Comparison of ENCODE assay signal across 10 cellular contexts in genomic region chr15:85499498-85499897, GRCh38.
A peak's percentile ranks its signal among the peaks of the same experiment; 100 is the strongest.
DNase-seq lines count a peak whose midpoint lies in the region; ATAC-seq and TF ChIP-seq lines count a peak whose summit lies in the region.
"Had no signal": no experiment of that assay in that cellular context is flagged by ENCODE, and none has a peak within 500 bp of the region (broad histone marks: within the 10 kb centered on the region; RNA-seq: fewer than 3 reads in every experiment).

No MANE protein-coding gene starts in this region.

- no peak overlapping the region for H2AFZ ChIP-seq in GM23338
- no peak overlapping the region for H2AFZ ChIP-seq in SU-DHL-6 (ENCODE audit: low read depth, low read length, severe bottlenecking)

- no TSS peak for BruUV-seq in A673 (replicated peaks; lab: Mats Ljungman, UMichigan)

- H3K27ac ChIP-seq in A673 (ENCODE audit: low read depth, low read length, poor library complexity, severe bottlenecking) (no peak overlapping the region), GM23338 (ENCODE audit: low read depth) (no peak overlapping the region), SU-DHL-6 (ENCODE audit: low read depth, low read length) (peak overlapping the region; percentile 25; the same call in 1 of the 2 replicates)
- H3K27ac ChIP-seq: stomach had no signal

- no peaks in the 10 kb centered on the region for H3K9me3 ChIP-seq in A673 (ENCODE audit: low read depth, low read length, poor library complexity, severe bottlenecking)
- H3K9me3 ChIP-seq in SU-DHL-6 (ENCODE audit: insufficient read depth, low read length): no peaks in the 10 kb centered on the region
- H3K9me3 ChIP-seq: stomach had no signal

- H3K27me3 ChIP-seq in A673 (replicated peaks; ENCODE audit: insufficient read depth, low read depth, low read length, poor library complexity) (no peaks in the 10 kb centered on the region), GM23338 (ENCODE audit: insufficient read depth) (no peaks in the 10 kb centered on the region), SU-DHL-6 (ENCODE audit: low read length) (no peaks in the 10 kb centered on the region), H7 (ENCODE audit: control insufficient read depth, insufficient read depth, low read length) (no peaks in the 10 kb centered on the region)
- H3K27me3 ChIP-seq: stomach had no signal

- H3K4me3 ChIP-seq in A673 (ENCODE audit: low read depth, low read length, poor library complexity, severe bottlenecking) (no peak overlapping the region), GM23338 (no peak overlapping the region; the same call in 1 of the 2 replicates), SU-DHL-6 (ENCODE audit: insufficient read depth, low read length, poor library complexity, severe bottlenecking) (no peak overlapping the region), H7 (ENCODE audit: insufficient read depth, low read depth, low read length) (no peak overlapping the region)
- H3K4me3 ChIP-seq: stomach had no signal

- no peaks in the 10 kb centered on the region for H3K9me3 Mint-ChIP-seq in GM23338

- peaks cover 80% of the 10 kb centered on the region for H3K79me2 ChIP-seq in GM23338 (replicated peaks; ENCODE audit: insufficient read depth)
- peaks cover 100% of the 10 kb centered on the region for H3K79me2 ChIP-seq in SU-DHL-6 (ENCODE audit: insufficient read depth, low read length)

- H3K27me3 Mint-ChIP-seq in GM23338 (ENCODE audit: insufficient read depth, low read depth, poor library complexity): peaks cover 5% of the 10 kb centered on the region

- ATAC-seq in GM23338 (no peak), GM18870 (IDR thresholded peaks at IDR 0.05; ENCODE audit: unreplicated experiment) (no peak)

- peaks cover 65% of the 10 kb centered on the region for H3K4me1 Mint-ChIP-seq in GM23338

- no peaks in the 10 kb centered on the region for H3K36me3 ChIP-seq in A673 (ENCODE audit: insufficient read depth, low read length, poor library complexity, severe bottlenecking)
- H3K36me3 ChIP-seq in GM23338 (ENCODE audit: insufficient read depth): no peaks in the 10 kb centered on the region
- no peaks in the 10 kb centered on the region for H3K36me3 ChIP-seq in SU-DHL-6 (ENCODE audit: low read length)
- H3K36me3 ChIP-seq in H7 (replicated peaks; ENCODE audit: control insufficient read depth, insufficient read depth, low read length): no peaks in the 10 kb centered on the region
- H3K36me3 ChIP-seq: stomach had no signal

- POLR2A ChIA-PET in A673 (lab: Charles Lee; ENCODE audit: low non-redundant PET): no interaction called here

- H3F3A ChIP-seq in GM23338 (replicated peaks; ENCODE audit: low read depth): no peaks in the 10 kb centered on the region
- H3F3A ChIP-seq in SU-DHL-6 (ENCODE audit: insufficient read depth): peaks cover 33% of the 10 kb centered on the region

- CTCF ChIA-PET in A673 (lab: Charles Lee): interaction anchor here (1.4 kb wide), 1 partner anchor 10 kb away, joined by 4 read pairs; no protein-coding TSS in a partner anchor

- peak overlapping the region; percentile 51; the same call in 1 of the 2 replicates for H3K27ac Mint-ChIP-seq in GM23338

- peak; percentile 85 for DNase-seq in A673 (ENCODE audit: low spot score)
- DNase-seq in GM23338 (ENCODE audit: low spot score): no peak
- peak; percentile 63 for DNase-seq in left kidney (ENCODE audit: low read depth, low spot score)
- no peak for DNase-seq in H7
- no peak for DNase-seq in D341Med (ENCODE audit: low spot score)
- no peak for DNase-seq in SKM-1 treated with dmso at 0.1 percent for 144 hours (lab: John Stamatoyannopoulos, UW; ENCODE audit: unreplicated experiment)
- DNase-seq: KG1, stomach had no signal

- peak overlapping the region; percentile 63; the same call in 1 of the 2 replicates for H3K4me2 ChIP-seq in GM23338
- peak overlapping the region; percentile 5 for H3K4me2 ChIP-seq in SU-DHL-6 (ENCODE audit: low read depth, low read length, poor library complexity, severe bottlenecking)

- H4K20me1 ChIP-seq in GM23338 (replicated peaks; ENCODE audit: insufficient read depth): peaks cover 16% of the 10 kb centered on the region
- no peaks in the 10 kb centered on the region for H4K20me1 ChIP-seq in SU-DHL-6 (ENCODE audit: low read depth, low read length)

- no peak overlapping the region for H3K4me3 Mint-ChIP-seq in GM23338

- H3K36me3 Mint-ChIP-seq in GM23338 (ENCODE audit: low read depth): no peaks in the 10 kb centered on the region

- H3K9ac ChIP-seq in SU-DHL-6 (ENCODE audit: low read length): no peak overlapping the region

- peaks cover 27% of the 10 kb centered on the region for H3K4me1 ChIP-seq in A673 (ENCODE audit: insufficient read depth, low read length, poor library complexity, severe bottlenecking)
- H3K4me1 ChIP-seq in GM23338 (ENCODE audit: insufficient read depth): peaks cover 38% of the 10 kb centered on the region

- TF ChIP-seq CTCF in A673 (conservative IDR thresholded peaks at IDR 0.05; ENCODE audit: low read depth, low read length) (no peak), GM23338 (conservative IDR thresholded peaks at IDR 0.05; ENCODE audit: low read depth in 2 of 2) (no peak), SU-DHL-6 (IDR thresholded peaks at IDR 0.05; ENCODE audit: insufficient read depth, low read length, poor library complexity, severe bottlenecking) (no peak)

- H3K9me2 ChIP-seq in GM23338 (ENCODE audit: insufficient read depth) (no peaks in the 10 kb centered on the region), SU-DHL-6 (replicated peaks; ENCODE audit: insufficient read depth, low read length) (no peaks in the 10 kb centered on the region)

- intact Hi-C loops in A673 (cut with micrococcal nuclease; ENCODE audit: unreplicated experiment): no loop called here

TF ChIP-seq in GM23338, 12 proteins besides CTCF, POLR2A, EP300 and RAD21:
- no peak for TF ChIP-seq STAT1 (IDR thresholded peaks at IDR 0.05; ENCODE audit: unreplicated experiment)
- TF ChIP-seq POLR2AphosphoS5 (IDR thresholded peaks at IDR 0.05; ENCODE audit: low read depth): no peak
- TF ChIP-seq EZH2 (IDR thresholded peaks at IDR 0.05; ENCODE audit: low read depth, unreplicated experiment): no peak
- no peak for TF ChIP-seq CREB1 (CRISPR knock-in tag; IDR thresholded peaks at IDR 0.05; ENCODE audit: low read depth)
- no peak for TF ChIP-seq JUNB (IDR thresholded peaks at IDR 0.05; ENCODE audit: unreplicated experiment)
- no peak for TF ChIP-seq REST (IDR thresholded peaks at IDR 0.05; ENCODE audit: unreplicated experiment)
- no peak for TF ChIP-seq NANOG (IDR thresholded peaks at IDR 0.05; ENCODE audit: borderline replicate concordance)
- no peak for TF ChIP-seq ZNF114 (CRISPR knock-in tag; IDR thresholded peaks at IDR 0.05)

Comparison
In these comparisons a context has a peak if more than half of its experiments do, and no peak if none do; other contexts are left out.
1. DNase-seq: peak in A673 (single experiment) and left kidney (single experiment); none in GM23338 (single experiment), H7 (single experiment), D341Med (single experiment) and SKM-1 treated with dmso at 0.1 percent for 144 hours (single experiment).